Comparison of ENCODE assay signal across 26 cellular contexts in the genomic region with DNA sequence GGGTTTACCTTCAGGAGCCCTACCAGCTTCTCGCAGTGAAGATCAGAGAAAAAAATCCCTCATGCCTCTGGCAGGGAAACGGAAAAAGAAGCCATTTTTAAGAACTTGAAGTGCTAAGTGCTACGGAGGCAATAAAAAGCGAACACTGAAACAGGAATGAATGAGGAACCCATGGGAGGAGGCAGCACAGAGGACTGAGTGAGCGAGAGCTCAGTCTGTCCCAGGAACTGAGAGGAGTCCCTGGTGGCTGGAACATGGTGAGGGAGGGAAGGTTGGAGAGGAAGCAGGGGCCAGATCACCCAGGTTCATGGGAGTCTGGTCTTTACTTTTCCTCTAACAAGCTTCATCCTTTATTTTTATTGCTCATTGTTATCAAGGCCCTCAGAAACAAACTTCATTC.
"Had no signal": no experiment of that assay in that cellular context is flagged by ENCODE, and none has a peak within 500 bp of the region (broad histone marks: within the 10 kb centered on the region; RNA-seq: fewer than 3 reads in every experiment).

No MANE protein-coding gene starts in this region.

- H3K36me3 ChIP-seq: breast epithelium had no signal

- H3K9me3 Mint-ChIP-seq: activated naive CD4-positive, alpha-beta T cell treated with anti-CD3 and anti-CD28 coated beads, Interleukin-2, amount 50 U/mL, for 24 hours; activated T-cell treated with anti-CD3 and anti-CD28 coated beads, Interleukin-2, amount 50 U/mL, for 72 hours; T-cell had no signal

- H3K27ac ChIP-seq: breast epithelium, SK-N-MC, VCaP had no signal

- H3K27ac Mint-ChIP-seq: activated CD4-positive, alpha-beta memory T cell treated with anti-CD3 and anti-CD28 coated beads, Interleukin-2, amount 10 ng/mL, durations not matched to agents 7 days and 5 days; activated CD4-positive, alpha-beta T cell treated with anti-CD3 and anti-CD28 coated beads for 36 hours; activated naive CD4-positive, alpha-beta T cell treated with anti-CD3 and anti-CD28 coated beads, Interleukin-2, amount 50 U/mL, for 24 hours; activated T-cell treated with anti-CD3 and anti-CD28 coated beads, Interleukin-2, amount 50 U/mL, for 72 hours; T-cell had no signal

- H3K9me3 ChIP-seq: breast epithelium had no signal

- H3K4me1 Mint-ChIP-seq: activated naive CD4-positive, alpha-beta T cell treated with anti-CD3 and anti-CD28 coated beads, Interleukin-2, amount 50 U/mL, for 24 hours; T-cell had no signal

- ATAC-seq: activated CD4-positive, alpha-beta T cell treated with anti-CD3 and anti-CD28 coated beads for 36 hours; Panc1; Right ventricle myocardium inferior; T-cell had no signal

- H3K4me1 ChIP-seq: breast epithelium had no signal

- H3K4me3 Mint-ChIP-seq: activated CD4-positive, alpha-beta memory T cell treated with anti-CD3 and anti-CD28 coated beads, Interleukin-2, amount 10 ng/mL, durations not matched to agents 7 days and 5 days; activated CD4-positive, alpha-beta T cell treated with anti-CD3 and anti-CD28 coated beads for 36 hours; activated naive CD4-positive, alpha-beta T cell treated with anti-CD3 and anti-CD28 coated beads, Interleukin-2, amount 50 U/mL, for 24 hours; activated T-cell treated with anti-CD3 and anti-CD28 coated beads, Interleukin-2, amount 50 U/mL, for 72 hours; T-cell had no signal

- DNase-seq: activated CD4-positive, alpha-beta memory T cell treated with anti-CD3 and anti-CD28 coated beads, Interleukin-2, amount 10 ng/mL, durations not matched to agents 7 days and 5 days; activated CD4-positive, alpha-beta T cell treated with anti-CD3 and anti-CD28 coated beads for 36 hours; activated CD4-positive, alpha-beta T cell treated with anti-CD3 and anti-CD28 coated beads, Interleukin-2, amount 50 U/mL, for 1 hour; activated effector memory CD4-positive, alpha-beta T cell treated with Interleukin-2 at 50 U/mL for 16 hours; activated naive CD4-positive, alpha-beta T cell; activated T-cell treated with anti-CD3 and anti-CD28 coated beads for 4 hours; activated T-cell treated with anti-CD3 and anti-CD28 coated beads, Interleukin-2, amount 50 U/mL, for 72 hours; aorta; caudate nucleus; NCI-H1092; NCI-H1417; NCI-H1930; NCI-H345; NCI-H510A; NCI-H526 treated with DMSO at 0.1 percent for 48 hours; NCI-H82; RPMI8226; T-cell; T-helper 2 cell; T1000 had no signal

- H3K4me3 ChIP-seq: breast epithelium, SK-N-MC had no signal

- H3K27me3 ChIP-seq: breast epithelium had no signal

- H3K36me3 Mint-ChIP-seq: activated naive CD4-positive, alpha-beta T cell treated with anti-CD3 and anti-CD28 coated beads, Interleukin-2, amount 50 U/mL, for 24 hours; T-cell had no signal
